ENCODE assay signal across 16 cellular contexts in the genomic region with DNA sequence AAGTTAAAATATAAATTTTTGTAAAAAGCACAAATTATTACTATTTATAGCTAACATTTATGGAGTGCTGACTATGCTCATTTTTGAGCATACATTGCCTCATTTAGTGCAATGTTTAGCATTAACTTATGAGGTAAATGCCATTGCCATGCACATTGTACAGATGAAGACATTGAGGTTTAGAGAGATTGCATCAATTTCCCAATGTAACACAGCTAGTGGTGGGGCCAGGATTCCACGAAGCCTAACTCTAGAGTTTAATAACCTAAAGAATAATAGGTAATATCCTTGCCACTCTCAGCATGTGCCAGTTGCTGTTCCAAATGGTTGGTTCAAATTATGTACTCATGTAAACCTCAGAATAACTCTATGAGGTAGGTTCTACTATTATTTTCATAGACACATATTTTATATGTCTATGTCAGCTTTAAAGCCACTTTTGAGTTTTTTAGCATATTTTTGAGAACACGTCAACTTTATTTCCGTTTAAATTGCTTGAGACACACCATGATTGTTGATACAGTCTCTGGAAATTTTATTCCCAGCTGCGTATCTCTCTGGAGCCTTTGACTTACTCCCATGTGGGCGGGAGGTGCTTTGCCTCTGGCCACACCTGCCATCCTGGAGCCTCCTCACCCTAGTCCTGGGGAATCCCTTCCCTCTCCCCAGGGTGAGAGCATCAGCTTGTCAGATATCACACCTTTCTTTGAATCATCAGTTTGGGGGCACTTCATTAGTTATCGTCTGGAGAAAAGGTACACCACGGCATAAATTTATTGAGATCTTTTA. TPM values are rescaled to one million over a fixed set of nuclear protein-coding genes. Genes with fewer than 3 reads are reported as not detected.
DNase-seq lines count a peak whose midpoint lies in the region; ATAC-seq and TF ChIP-seq lines count a peak whose summit lies in the region.
"Had no signal": no experiment of that assay in that cellular context is flagged by ENCODE, and none has a peak within 500 bp of the region (broad histone marks: within the 10 kb centered on the region; RNA-seq: fewer than 3 reads in every experiment).

No MANE protein-coding gene starts in this region.

- H3K36me3 ChIP-seq in heart right ventricle (no peaks in the 10 kb centered on the region), prostate gland (no peaks in the 10 kb centered on the region), aorta (ENCODE audit: control insufficient read depth in 1 of 2, insufficient read depth in 2 of 2, low read length in 1 of 2) (no peaks in the 10 kb centered on the region)
- H3K36me3 ChIP-seq: WERI-Rb-1 had no signal

- DNase-seq in heart right ventricle: no peak
- no peak for DNase-seq in cardiac septum (ENCODE audit: low spot score)
- DNase-seq in fibroblast of the conjunctiva (ENCODE audit: low read depth): peak; percentile 54
- no peak for DNase-seq in prostate gland (ENCODE audit: low spot score)
- peak in 1 of 2 donors; percentile 72 for DNase-seq in aorta
- no peak for DNase-seq in cerebellum (ENCODE audit: low spot score)
- DNase-seq in NCI-H345 treated with DMSO at 0.1 percent for 48 hours (lab: John Stamatoyannopoulos, UW; ENCODE audit: unreplicated experiment): no peak
- no peak for DNase-seq in GM13977 (ENCODE audit: low spot score)
- DNase-seq: activated naive CD4-positive, alpha-beta T cell treated with Interleukin-2 at 50 U/mL for 16 hours; Caco-2; NCI-H1436; WERI-Rb-1 had no signal

- peak in 3 of 8 donors; percentile 4 to 30 (median 12) for ATAC-seq in heart right ventricle
- ATAC-seq in aorta (ENCODE audit: low FRiP score): peak; percentile 8
- ATAC-seq: K562 had no signal

- in situ Hi-C loops in GM13977 (cut with MboI; ENCODE audit: low pct_unique_long_range_greater_than_20kb, low sequenced_read_pairs, unreplicated experiment): no loop called here

- H3K27ac ChIP-seq in heart right ventricle (peak overlapping the region; percentile 23 to 61 (median 48)), prostate gland (peak overlapping the region; percentile 26 to 46), aorta (ENCODE audit: low read depth in 1 of 2, low read length in 2 of 2) (peak overlapping the region; percentile 63 to 93)
- H3K27ac ChIP-seq: psoas muscle, WERI-Rb-1 had no signal

- H3K27me3 ChIP-seq in heart right ventricle: no peaks in the 10 kb centered on the region
- no peaks in the 10 kb centered on the region for H3K27me3 ChIP-seq in prostate gland (replicated peaks; ENCODE audit: insufficient read depth)
- H3K27me3 ChIP-seq in aorta (ENCODE audit: control insufficient read depth in 1 of 2, insufficient read depth in 2 of 2, low read length in 1 of 2): no peaks in the 10 kb centered on the region

- no peak for TF ChIP-seq CTCF in heart right ventricle (IDR thresholded peaks at IDR 0.05)
- TF ChIP-seq CTCF in prostate gland (IDR thresholded peaks at IDR 0.05): no peak
- no peak for TF ChIP-seq CTCF in GM13977 (IDR thresholded peaks at IDR 0.05; ENCODE audit: extremely low read depth, insufficient read depth, missing control alignments)

- 77 to 86% methylated on average over 7 of the region's 7 CpGs for WGBS in heart right ventricle, 2 donors
- WGBS in prostate gland: 87% methylated on average over 7 of the region's 7 CpGs
- 42% methylated on average over 7 of the region's 7 CpGs for WGBS in aorta, 2 donors

- intact Hi-C loops in heart right ventricle (cut with DNase I) (loop anchor here in 1 of 10 donors (10.0 kb wide), 1 partner anchor 97 kb away; no protein-coding TSS in a partner anchor), cardiac septum (cut with DNase I) (no loop called here), prostate gland (cut with DNase I) (loop anchor here (5.0 kb wide), 2 partner anchors 99 to 101 kb away; no protein-coding TSS in a partner anchor), aorta (cut with DNase I) (loop anchor here (2.0 to 5.0 kb wide), 3 partner anchors 93 to 101 kb away; no protein-coding TSS in a partner anchor)

- H3K4me1 ChIP-seq in heart right ventricle (peaks cover 0 to 16% (median 0%) of the 10 kb centered on the region in 9 donors), prostate gland (replicated peaks) (no peaks in the 10 kb centered on the region), aorta (ENCODE audit: control insufficient read depth in 1 of 2, insufficient read depth in 2 of 2, low read length in 2 of 2) (peaks cover 1 to 4% of the 10 kb centered on the region in 2 donors)
- H3K4me1 ChIP-seq: Caco-2 had no signal

- no peak overlapping the region for H3K4me3 ChIP-seq in heart right ventricle
- no peak overlapping the region for H3K4me3 ChIP-seq in prostate gland
- no peak overlapping the region for H3K4me3 ChIP-seq in aorta (ENCODE audit: low read length in 2 of 2)
- H3K4me3 ChIP-seq: K562, psoas muscle had no signal

- no peak for TF ChIP-seq POLR2A in prostate gland (IDR thresholded peaks at IDR 0.05)

- H3K9me3 ChIP-seq in heart right ventricle: peaks cover 0 to 41% (median 9%) of the 10 kb centered on the region in 11 donors
- H3K9me3 ChIP-seq in prostate gland: no peaks in the 10 kb centered on the region
- H3K9me3 ChIP-seq in aorta (ENCODE audit: control insufficient read depth, low read length): no peaks in the 10 kb centered on the region
- H3K9me3 ChIP-seq: Caco-2, psoas muscle had no signal

RNA-seq across cellular contexts. Expression of a gene that starts 10.8 kb away (rescaled TPM):
- under 1 TPM in 4 of 10 donors, not detected in 6; 0.21 to 1.00 (median 0.78) TPM for total RNA-seq in heart right ventricle
- not detected for polyA plus RNA-seq in heart right ventricle
- total RNA-seq in cardiac septum: not detected
- under 1 TPM in 1 of 2 donors, not detected in 1; 0.40 TPM for total RNA-seq in prostate gland
- total RNA-seq in aorta: 1 to 10 TPM; 2.7 to 3.5 TPM
- 1 to 10 TPM in 1 of 2 donors, under 1 TPM in 1; 0.67 to 1.6 TPM for polyA plus RNA-seq in aorta
- not detected for total RNA-seq in cerebellum
- total RNA-seq: A172, Caco-2, K562, mesothelial cell of epicardium had no signal
- polyA plus RNA-seq: K562, psoas muscle had no signal

RNA-seq across cellular contexts. Expression of a gene that starts 19.6 kb away (rescaled TPM):
- total RNA-seq in heart right ventricle (100 to 1,000 TPM in 3 of 10 donors, 10 to 100 TPM in 7; 12.6 to 257 (median 28.1) TPM), cardiac septum (12.6 TPM), prostate gland (10 to 100 TPM; 12.8 to 17.3 TPM), aorta (100 to 1,000 TPM; 502 to 753 TPM), cerebellum (0.54 TPM)
- polyA plus RNA-seq in heart right ventricle (10 to 100 TPM; 41.7 to 84.9 TPM), aorta (1,000 to 10,000 TPM in 1 of 2 donors, 100 to 1,000 TPM in 1; 517 to 4,880 TPM)
- total RNA-seq: A172, Caco-2, mesothelial cell of epicardium had no signal
- polyA plus RNA-seq: K562 had no signal

RNA-seq across cellular contexts. Expression of a gene that starts 51.0 kb away (rescaled TPM):
- total RNA-seq in heart right ventricle: 1 to 10 TPM in 9 of 10 donors, under 1 TPM in 1; 0.85 to 8.6 (median 2.1) TPM
- 1 to 10 TPM; 1.6 to 8.3 TPM for polyA plus RNA-seq in heart right ventricle
- total RNA-seq in cardiac septum: 4.0 TPM
- 10 to 100 TPM in 1 of 2 donors, 1 to 10 TPM in 1; 1.7 to 14.5 TPM for total RNA-seq in prostate gland
- total RNA-seq in aorta: 10 to 100 TPM in 1 of 2 donors, 1 to 10 TPM in 1; 3.4 to 11.7 TPM
- polyA plus RNA-seq in aorta: 10 to 100 TPM in 1 of 2 donors, 1 to 10 TPM in 1; 2.8 to 21.2 TPM
- 1.1 TPM for total RNA-seq in cerebellum
- total RNA-seq: A172 had no signal
- polyA plus RNA-seq: K562 had no signal
